In the genomic region with DNA sequence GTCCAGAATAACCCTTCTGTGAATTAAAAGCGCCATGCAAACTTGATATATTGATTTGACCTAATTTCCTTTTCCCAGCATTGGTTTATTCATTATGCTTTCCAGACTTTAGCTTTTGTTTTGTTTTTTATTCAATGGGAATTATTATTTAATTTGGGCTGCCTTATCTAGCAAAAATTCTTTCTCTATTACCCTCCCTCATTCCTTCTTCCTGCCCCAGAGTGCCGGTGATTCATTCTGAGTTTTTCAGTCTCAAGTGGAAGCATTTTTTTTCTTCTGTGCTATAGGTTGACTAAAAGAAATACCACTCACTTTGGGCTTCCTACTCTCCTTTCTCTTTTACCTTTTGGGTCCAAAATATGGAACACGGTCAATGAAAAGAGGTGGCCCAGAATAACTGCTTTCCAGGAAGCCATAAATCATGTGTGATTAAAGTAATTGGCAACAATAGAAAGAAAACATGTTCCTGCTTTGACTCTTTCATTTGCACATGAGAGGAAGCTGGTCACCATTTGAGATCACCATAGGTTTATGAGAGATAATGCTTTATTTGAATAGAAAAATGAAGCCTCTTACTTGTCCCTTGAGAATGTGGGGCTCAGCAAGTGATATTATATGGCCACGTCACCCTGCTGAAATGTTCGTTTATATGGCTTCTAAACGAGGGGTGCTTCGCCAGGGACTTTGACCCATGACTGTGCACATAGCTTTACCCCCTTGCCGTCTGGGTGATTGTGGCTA, we compare ENCODE assay signal across 13 cellular contexts.
A peak's percentile ranks its signal among the peaks of the same experiment; 100 is the strongest.
DNase-seq lines count a peak whose midpoint lies in the region; ATAC-seq, FAIRE-seq and TF ChIP-seq lines count a peak whose summit lies in the region.
"Had no signal": no experiment of that assay in that cellular context is flagged by ENCODE, and none has a peak within 500 bp of the region (broad histone marks: within the 10 kb centered on the region; RNA-seq: fewer than 3 reads in every experiment).

No MANE protein-coding gene starts in this region.

- H3K4me3 ChIP-seq in HCT116 (replicated peaks in 1 of 2; ENCODE audit: low read depth in 1 of 2, low read length in 2 of 2) = no peak overlapping the region
- peak overlapping the region; percentile 20 for H3K4me3 ChIP-seq in skeletal muscle satellite cell (ENCODE audit: low read length)
- no peak overlapping the region for H3K4me3 ChIP-seq in vagina
- H3K4me3 ChIP-seq: heart right ventricle had no signal

- RAD21 ChIA-PET in HCT116 (lab: Charles Lee; ENCODE audit: low non-redundant PET in 1 of 2, low total read pairs in 2 of 2, uncharacterized antibody in 2 of 2, unreplicated experiment in 2 of 2) = no interaction called here

- H3K4me1 ChIP-seq in HCT116 (ENCODE audit: control insufficient read depth in 1 of 2, insufficient read depth in 2 of 2, low read length in 2 of 2) = peaks cover 0 to 9% of the 10 kb centered on the region in 2 experiments; a peak in 2 of 4 replicates
- H3K4me1 ChIP-seq in skeletal muscle satellite cell (ENCODE audit: control insufficient read depth, insufficient read depth, low read length) = peaks cover 64% of the 10 kb centered on the region
- peaks cover 5% of the 10 kb centered on the region for H3K4me1 ChIP-seq in vagina

- H4K20me1 ChIP-seq in HCT116 (ENCODE audit: insufficient read depth) = no peaks in the 10 kb centered on the region

- H3K36me3 ChIP-seq in HCT116 (ENCODE audit: control insufficient read depth in 1 of 2, insufficient read depth in 2 of 2, low read length in 2 of 2) (no peaks in the 10 kb centered on the region), skeletal muscle satellite cell (ENCODE audit: insufficient read depth, low read length) (no peaks in the 10 kb centered on the region), vagina (no peaks in the 10 kb centered on the region)
- H3K36me3 ChIP-seq: heart right ventricle had no signal

- ATAC-seq in HCT116 = no peak
- no peak for ATAC-seq in HG03378 (IDR thresholded peaks at IDR 0.05; ENCODE audit: unreplicated experiment)
- ATAC-seq: heart right ventricle had no signal

- TF ChIP-seq CTCF in HCT116 (IDR thresholded peaks at IDR 0.05 in 2 of 3, conservative IDR thresholded peaks at IDR 0.05 in 1 of 3; ENCODE audit: borderline replicate concordance in 1 of 3, insufficient read depth in 1 of 3, low read depth in 2 of 3, low read length in 2 of 3) (no peak), nephron progenitor cell (IDR thresholded peaks at IDR 0.05) (no peak), vagina (IDR thresholded peaks at IDR 0.05) (no peak)

- H3K79me2 ChIP-seq in HCT116 (ENCODE audit: insufficient read depth, low read length) = no peaks in the 10 kb centered on the region

- no peak overlapping the region for H3K4me3 Mint-ChIP-seq in nephron progenitor cell

- intact Hi-C loops in HCT116 (cut with micrococcal nuclease) (no loop called here), vagina (cut with DNase I) (no loop called here)

- H3K27ac ChIP-seq in HCT116 (ENCODE audit: low read depth, low read length) = no peak overlapping the region
- H3K27ac ChIP-seq in epithelial cell of prostate = peak overlapping the region; percentile 9
- H3K27ac ChIP-seq in vagina = no peak overlapping the region

- BruUV-seq in HCT116 (replicated peaks; lab: Mats Ljungman, UMichigan) = no TSS peak

- peak; percentile 22 for FAIRE-seq in RCC 7860 (lab: Jason Lieb, UNC)

- H3K27ac Mint-ChIP-seq in nephron progenitor cell = no peak overlapping the region

- H3K9me3 Mint-ChIP-seq in nephron progenitor cell = peaks cover 4% of the 10 kb centered on the region

- peaks cover 30% of the 10 kb centered on the region for H3K4me1 Mint-ChIP-seq in nephron progenitor cell

- POLR2A ChIA-PET in HCT116 (lab: Charles Lee) = no interaction called here

- no peaks in the 10 kb centered on the region for H3K9me2 ChIP-seq in HCT116 (ENCODE audit: insufficient read depth)

- DNase-seq in HCT116 (ENCODE audit: low read depth, low spot score) (no peak), RCC 7860 (ENCODE audit: low spot score) (no peak), epithelial cell of prostate (ENCODE audit: low read depth, low spot score) (no peak), nephron progenitor cell (no peak), vagina (ENCODE audit: extremely low spot score in 2 of 2) (no peak)
- DNase-seq in activated CD8-positive, alpha-beta memory T cell treated with anti-CD3 and anti-CD28 coated beads, Interleukin-2, amount 50 U/mL, for 48 hours = no peak
- DNase-seq: activated T-cell treated with anti-CD3 and anti-CD28 coated beads, Interleukin-2, amount 50 U/mL, for 1 hour; cerebellar nuclear complex; heart right ventricle; NCI-H2081 treated with DMSO at 0.1 percent for 48 hours; RPMI8226 had no signal

- H2AFZ ChIP-seq in HCT116 (ENCODE audit: low read depth, low read length, poor library complexity, severe bottlenecking) = peak overlapping the region; percentile 4

- H3K36me3 Mint-ChIP-seq in nephron progenitor cell (ENCODE audit: low read depth) = no peaks in the 10 kb centered on the region

- CTCF ChIA-PET in HCT116 (lab: Charles Lee) = no interaction called here

- TF ChIP-seq POLR2A in HCT116 (IDR thresholded peaks at IDR 0.05; ENCODE audit: borderline replicate concordance, extremely low read depth, insufficient read depth, insufficient read length) = no peak
- no peak for TF ChIP-seq POLR2A in vagina (IDR thresholded peaks at IDR 0.05)

- no peak for TF ChIP-seq RAD21 in HCT116 (IDR thresholded peaks at IDR 0.05; ENCODE audit: low read depth)

- peaks cover 9% of the 10 kb centered on the region for H3K27me3 Mint-ChIP-seq in nephron progenitor cell (ENCODE audit: low read depth, poor library complexity)

- H3K4me2 ChIP-seq in HCT116 (ENCODE audit: low read length) = no peak overlapping the region
- peak overlapping the region; percentile 50 for H3K4me2 ChIP-seq in skeletal muscle satellite cell (ENCODE audit: low read length)

- H3K9me3 ChIP-seq in HCT116 (ENCODE audit: control insufficient read depth in 1 of 2, insufficient read depth in 1 of 2, low read depth in 1 of 2, low read length in 2 of 2) = no peaks in the 10 kb centered on the region
- no peaks in the 10 kb centered on the region for H3K9me3 ChIP-seq in skeletal muscle satellite cell (replicated peaks; ENCODE audit: low read length)
- H3K9me3 ChIP-seq in vagina = no peaks in the 10 kb centered on the region
- H3K9me3 ChIP-seq: heart right ventricle had no signal

- H3K27me3 ChIP-seq in HCT116 (ENCODE audit: insufficient read depth, low read length) = no peaks in the 10 kb centered on the region
- H3K27me3 ChIP-seq in skeletal muscle satellite cell (ENCODE audit: control insufficient read depth, insufficient read depth, low read length) = no peaks in the 10 kb centered on the region
- H3K27me3 ChIP-seq in vagina = no peaks in the 10 kb centered on the region
- H3K27me3 ChIP-seq: heart right ventricle had no signal

- H3K9ac ChIP-seq in HCT116 (ENCODE audit: low read length) (no peak overlapping the region), skeletal muscle satellite cell (ENCODE audit: low read depth, low read length) (peak overlapping the region; percentile 63)

TF ChIP-seq in HCT116, 20 proteins besides CTCF, POLR2A, EP300 and RAD21 (continues in another document):
- TF ChIP-seq POLR2AphosphoS5 (IDR thresholded peaks at IDR 0.05; ENCODE audit: low read depth, low read length) = no peak
- TF ChIP-seq SP1 (IDR thresholded peaks at IDR 0.05; ENCODE audit: low read depth) = no peak
- no peak for TF ChIP-seq CEBPB (IDR thresholded peaks at IDR 0.05; ENCODE audit: low read depth)
- no peak for TF ChIP-seq JUND (IDR thresholded peaks at IDR 0.05)
- TF ChIP-seq ZFX (IDR thresholded peaks at IDR 0.05) = no peak
- TF ChIP-seq ZNF274 (IDR thresholded peaks at IDR 0.05; ENCODE audit: low read depth, low read length) = no peak
- TF ChIP-seq, protein P1, sequence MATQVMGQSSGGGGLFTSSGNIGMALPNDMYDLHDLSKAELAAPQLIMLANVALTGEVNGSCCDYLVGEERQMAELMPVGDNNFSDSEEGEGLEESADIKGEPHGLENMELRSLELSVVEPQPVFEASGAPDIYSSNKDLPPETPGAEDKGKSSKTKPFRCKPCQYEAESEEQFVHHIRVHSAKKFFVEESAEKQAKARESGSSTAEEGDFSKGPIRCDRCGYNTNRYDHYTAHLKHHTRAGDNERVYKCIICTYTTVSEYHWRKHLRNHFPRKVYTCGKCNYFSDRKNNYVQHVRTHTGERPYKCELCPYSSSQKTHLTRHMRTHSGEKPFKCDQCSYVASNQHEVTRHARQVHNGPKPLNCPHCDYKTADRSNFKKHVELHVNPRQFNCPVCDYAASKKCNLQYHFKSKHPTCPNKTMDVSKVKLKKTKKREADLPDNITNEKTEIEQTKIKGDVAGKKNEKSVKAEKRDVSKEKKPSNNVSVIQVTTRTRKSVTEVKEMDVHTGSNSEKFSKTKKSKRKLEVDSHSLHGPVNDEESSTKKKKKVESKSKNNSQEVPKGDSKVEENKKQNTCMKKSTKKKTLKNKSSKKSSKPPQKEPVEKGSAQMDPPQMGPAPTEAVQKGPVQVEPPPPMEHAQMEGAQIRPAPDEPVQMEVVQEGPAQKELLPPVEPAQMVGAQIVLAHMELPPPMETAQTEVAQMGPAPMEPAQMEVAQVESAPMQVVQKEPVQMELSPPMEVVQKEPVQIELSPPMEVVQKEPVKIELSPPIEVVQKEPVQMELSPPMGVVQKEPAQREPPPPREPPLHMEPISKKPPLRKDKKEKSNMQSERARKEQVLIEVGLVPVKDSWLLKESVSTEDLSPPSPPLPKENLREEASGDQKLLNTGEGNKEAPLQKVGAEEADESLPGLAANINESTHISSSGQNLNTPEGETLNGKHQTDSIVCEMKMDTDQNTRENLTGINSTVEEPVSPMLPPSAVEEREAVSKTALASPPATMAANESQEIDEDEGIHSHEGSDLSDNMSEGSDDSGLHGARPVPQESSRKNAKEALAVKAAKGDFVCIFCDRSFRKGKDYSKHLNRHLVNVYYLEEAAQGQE (IDR thresholded peaks at IDR 0.05; ENCODE audit: low read depth) = no peak
- no peak for TF ChIP-seq SIN3A (IDR thresholded peaks at IDR 0.05; ENCODE audit: low read depth)
- TF ChIP-seq TCF7L2 (IDR thresholded peaks at IDR 0.05; ENCODE audit: borderline replicate concordance, extremely low read depth, insufficient read depth, insufficient read length) = no peak
- no peak for TF ChIP-seq EZH2 (IDR thresholded peaks at IDR 0.05)
- no peak for TF ChIP-seq FOSL1 (IDR thresholded peaks at IDR 0.05; ENCODE audit: low read depth)
- no peak for TF ChIP-seq SRF (IDR thresholded peaks at IDR 0.05; ENCODE audit: low read depth)
- no peak for TF ChIP-seq EGR1 (IDR thresholded peaks at IDR 0.05; ENCODE audit: low read depth)
- TF ChIP-seq EZH2phosphoT487 (IDR thresholded peaks at IDR 0.05; ENCODE audit: borderline replicate concordance) = no peak
- TF ChIP-seq, protein P2, sequence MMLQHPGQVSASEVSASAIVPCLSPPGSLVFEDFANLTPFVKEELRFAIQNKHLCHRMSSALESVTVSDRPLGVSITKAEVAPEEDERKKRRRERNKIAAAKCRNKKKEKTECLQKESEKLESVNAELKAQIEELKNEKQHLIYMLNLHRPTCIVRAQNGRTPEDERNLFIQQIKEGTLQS (IDR thresholded peaks at IDR 0.05) = no peak
